In the genomic region with DNA sequence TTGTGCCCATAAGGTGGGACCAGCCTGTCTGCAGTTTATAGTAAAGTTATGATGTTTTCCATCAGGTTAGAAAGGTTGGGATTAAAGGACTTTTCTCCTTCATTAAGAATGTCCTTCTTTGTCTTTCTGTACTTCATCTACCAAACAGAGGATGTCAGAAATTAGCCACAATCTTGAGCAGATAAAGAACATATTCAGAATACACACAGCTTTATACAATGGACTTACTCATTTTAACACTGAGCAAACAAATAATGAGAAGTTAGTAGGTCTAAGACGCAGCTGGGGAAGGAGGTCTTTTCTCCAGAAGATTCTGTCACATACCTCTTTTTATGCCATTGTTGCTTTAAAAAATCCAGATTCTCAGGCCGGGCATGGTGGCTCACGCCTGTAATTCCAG, we compare ENCODE assay signal across 10 cellular contexts. TPM values are rescaled to one million over a fixed set of nuclear protein-coding genes. Genes with fewer than 3 reads are reported as not detected.
"Had no signal": no experiment of that assay in that cellular context is flagged by ENCODE, and none has a peak within 500 bp of the region (broad histone marks: within the 10 kb centered on the region; RNA-seq: fewer than 3 reads in every experiment).

No MANE protein-coding gene starts in this region.

- H3K27ac Mint-ChIP-seq: HFFc6 had no signal

- H3K9me3 ChIP-seq: HAP-1 had no signal

- H3K9me3 Mint-ChIP-seq: HFFc6 had no signal

- FAIRE-seq: HTR-8/SVneo, K562 had no signal

- ATAC-seq: HCT116, K562 had no signal

- DNase-seq: GM23248, GOT3, H7, HFFc6, IMR-90 had no signal

- H3K4me3 Mint-ChIP-seq: HFFc6 had no signal

RNA-seq across cellular contexts. Expression of a gene that starts 57.0 kb away (rescaled TPM):
- total RNA-seq: GM23248, H4 had no signal
